Comparison of ENCODE assay signal across 1 cellular context in the genomic region with DNA sequence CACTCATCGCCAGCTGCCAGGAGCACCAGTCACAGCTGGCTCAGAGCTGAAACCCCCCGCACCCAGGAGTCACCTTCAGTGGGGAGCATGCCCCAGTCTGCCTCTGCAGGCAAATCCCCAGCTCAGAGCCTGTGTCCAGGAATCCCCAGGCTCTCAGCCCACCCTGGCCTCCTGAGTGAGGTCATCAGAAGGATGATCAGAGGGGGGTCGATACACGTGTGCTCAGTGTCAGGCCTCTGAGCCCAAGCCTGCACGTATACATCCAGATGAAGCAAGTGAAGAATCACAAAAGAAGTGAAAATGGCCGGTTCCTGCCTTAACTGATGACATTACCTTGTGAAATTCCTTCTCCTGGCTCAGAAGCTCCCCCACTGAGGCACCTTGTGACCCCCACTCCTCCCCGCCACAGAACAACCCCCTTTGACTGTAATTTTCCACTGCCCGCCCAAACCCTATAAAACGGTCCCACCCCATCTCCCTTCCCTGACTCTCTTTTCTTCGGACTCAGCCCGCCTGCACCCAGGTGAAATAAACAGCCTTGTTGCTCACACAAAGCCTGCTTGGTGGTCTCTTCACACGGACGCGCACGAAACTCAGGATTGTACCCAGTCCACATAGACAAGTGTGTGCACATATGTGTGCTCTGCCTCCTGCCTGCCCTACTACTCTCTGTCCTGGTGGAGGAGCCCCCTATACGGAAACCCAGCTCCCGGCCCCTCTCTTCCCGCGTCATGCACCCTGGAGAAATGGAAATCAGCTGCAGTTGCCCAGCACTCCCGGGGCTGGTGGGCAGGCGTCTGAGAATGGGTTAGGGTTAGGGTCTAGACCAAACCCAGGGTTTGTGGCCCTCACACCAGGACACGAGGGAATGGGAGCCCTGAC.
TF ChIP-seq lines count a peak whose summit lies in the region.

No MANE protein-coding gene starts in this region.

TF ChIP-seq in HepG2, 621 proteins besides CTCF, POLR2A, EP300 and RAD21:
- TF ChIP-seq KDM3A (CRISPR knock-in tag; IDR thresholded peaks at IDR 0.05; ENCODE audit: low read depth) (no peak), RFXAP (CRISPR knock-in tag; IDR thresholded peaks at IDR 0.05; ENCODE audit: borderline replicate concordance) (no peak), PAWR (CRISPR knock-in tag; IDR thresholded peaks at IDR 0.05; ENCODE audit: borderline replicate concordance) (no peak), ZBTB3 (CRISPR knock-in tag; IDR thresholded peaks at IDR 0.05; ENCODE audit: borderline replicate concordance, low read depth) (no peak), TEAD3 (CRISPR knock-in tag; optimal IDR thresholded peaks at IDR 0.05; ENCODE audit: borderline replicate concordance) (no peak), PHF20 (CRISPR knock-in tag; IDR thresholded peaks at IDR 0.05) (no peak), NCOA5 (CRISPR knock-in tag; IDR thresholded peaks at IDR 0.05) (no peak), MAFK (conservative IDR thresholded peaks at IDR 0.05 in 1 of 2, IDR thresholded peaks at IDR 0.05 in 1 of 2; ENCODE audit: low read length in 2 of 2) (no peak), NFATC3 (CRISPR knock-in tag; IDR thresholded peaks at IDR 0.05) (no peak), HNRNPLL (IDR thresholded peaks at IDR 0.05; ENCODE audit: low read depth, low read length, poor library complexity, severe bottlenecking) (no peak), TEAD2 (CRISPR knock-in tag; IDR thresholded peaks at IDR 0.05) (no peak), ZNF562 (CRISPR knock-in tag; IDR thresholded peaks at IDR 0.05; ENCODE audit: borderline replicate concordance) (no peak), KDM2A (CRISPR knock-in tag; IDR thresholded peaks at IDR 0.05; ENCODE audit: borderline replicate concordance, low read depth) (0 out of 2 replicates have a peak, but pooled peaks have one; percentile 4), TFE3 (CRISPR knock-in tag; IDR thresholded peaks at IDR 0.05) (no peak), MYC (CRISPR knock-in tag; IDR thresholded peaks at IDR 0.05; ENCODE audit: borderline replicate concordance) (peak; percentile 8; the same call in 1 of the 2 replicates)
- TF ChIP-seq, protein P1, sequence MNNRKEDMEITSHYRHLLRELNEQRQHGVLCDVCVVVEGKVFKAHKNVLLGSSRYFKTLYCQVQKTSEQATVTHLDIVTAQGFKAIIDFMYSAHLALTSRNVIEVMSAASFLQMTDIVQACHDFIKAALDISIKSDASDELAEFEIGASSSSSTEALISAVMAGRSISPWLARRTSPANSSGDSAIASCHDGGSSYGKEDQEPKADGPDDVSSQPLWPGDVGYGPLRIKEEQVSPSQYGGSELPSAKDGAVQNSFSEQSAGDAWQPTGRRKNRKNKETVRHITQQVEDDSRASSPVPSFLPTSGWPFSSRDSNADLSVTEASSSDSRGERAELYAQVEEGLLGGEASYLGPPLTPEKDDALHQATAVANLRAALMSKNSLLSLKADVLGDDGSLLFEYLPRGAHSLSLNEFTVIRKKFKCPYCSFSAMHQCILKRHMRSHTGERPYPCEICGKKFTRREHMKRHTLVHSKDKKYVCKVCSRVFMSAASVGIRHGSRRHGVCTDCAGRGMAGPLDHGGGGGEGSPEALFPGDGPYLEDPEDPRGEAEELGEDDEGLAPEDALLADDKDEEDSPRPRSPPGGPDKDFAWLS (CRISPR knock-in tag; IDR thresholded peaks at IDR 0.05; ENCODE audit: borderline replicate concordance): no peak
- TF ChIP-seq, protein P2, sequence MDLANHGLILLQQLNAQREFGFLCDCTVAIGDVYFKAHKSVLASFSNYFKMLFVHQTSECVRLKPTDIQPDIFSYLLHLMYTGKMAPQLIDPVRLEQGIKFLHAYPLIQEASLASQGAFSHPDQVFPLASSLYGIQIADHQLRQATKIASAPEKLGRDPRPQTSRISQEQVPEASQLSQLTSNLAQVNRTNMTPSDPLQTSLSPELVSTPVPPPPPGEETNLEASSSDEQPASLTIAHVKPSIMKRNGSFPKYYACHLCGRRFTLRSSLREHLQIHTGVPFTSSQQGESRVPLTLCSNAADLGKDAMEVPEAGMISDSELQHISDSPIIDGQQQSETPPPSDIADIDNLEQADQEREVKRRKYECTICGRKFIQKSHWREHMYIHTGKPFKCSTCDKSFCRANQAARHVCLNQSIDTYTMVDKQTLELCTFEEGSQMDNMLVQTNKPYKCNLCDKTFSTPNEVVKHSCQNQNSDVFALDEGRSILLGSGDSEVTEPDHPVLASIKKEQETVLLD (CRISPR knock-in tag; IDR thresholded peaks at IDR 0.05; ENCODE audit: low read depth): no peak
TF ChIP-seq in HepG2: peak in this region for 2.
